Comparison of ENCODE assay signal across 34 cellular contexts in the genomic region with DNA sequence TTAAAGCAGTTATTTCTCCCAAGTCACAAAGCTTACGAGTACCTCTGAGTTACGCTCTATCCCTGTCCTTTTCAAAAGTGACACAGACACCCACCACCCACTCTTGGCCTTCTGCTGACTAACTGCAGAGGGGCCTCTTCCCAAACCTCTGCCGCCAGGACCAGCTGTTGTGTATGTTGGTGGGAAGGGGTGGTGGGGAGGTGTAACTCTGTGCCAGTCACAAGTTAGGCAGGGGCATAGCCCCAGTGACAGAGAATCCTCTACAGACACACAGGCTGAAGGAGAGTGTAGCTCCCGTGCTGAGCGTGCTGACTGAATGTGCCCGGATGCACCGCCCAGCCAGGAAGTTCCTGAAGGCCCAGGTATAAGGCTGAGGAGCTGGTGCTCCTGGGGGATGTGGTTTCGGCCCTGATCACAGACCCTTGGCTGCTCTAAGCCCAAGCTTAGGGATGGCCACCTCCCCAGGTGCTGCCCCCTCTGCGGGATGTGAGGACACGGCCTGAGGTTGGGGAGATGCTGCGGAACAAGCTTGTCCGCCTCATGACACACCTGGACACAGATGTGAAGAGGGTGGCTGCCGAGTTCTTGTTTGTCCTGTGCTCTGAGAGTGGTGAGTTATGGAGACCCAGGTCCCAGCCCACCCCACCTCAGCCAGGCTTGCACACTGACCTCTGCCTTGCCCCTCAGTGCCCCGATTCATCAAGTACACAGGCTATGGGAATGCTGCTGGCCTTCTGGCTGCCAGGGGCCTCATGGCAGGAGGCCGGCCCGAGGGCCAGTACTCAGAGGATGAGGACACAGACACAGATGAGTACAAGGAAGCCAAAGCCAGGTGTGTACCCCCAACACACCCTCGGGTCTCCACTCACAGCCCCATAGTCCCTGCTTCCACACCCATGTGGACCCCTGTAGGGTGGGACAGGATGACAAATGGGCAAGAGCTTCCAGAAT. TPM values are rescaled to one million over a fixed set of nuclear protein-coding genes. Genes with fewer than 3 reads are reported as not detected.
A peak's percentile ranks its signal among the peaks of the same experiment; 100 is the strongest.
DNase-seq lines count a peak whose midpoint lies in the region; ATAC-seq, FAIRE-seq and TF ChIP-seq lines count a peak whose summit lies in the region.
"Had no signal": no experiment of that assay in that cellular context is flagged by ENCODE, and none has a peak within 500 bp of the region (broad histone marks: within the 10 kb centered on the region; RNA-seq: fewer than 3 reads in every experiment).

No MANE protein-coding gene starts in this region.

- H3K9me3 Mint-ChIP-seq in activated T-cell treated with anti-CD3 and anti-CD28 coated beads, Interleukin-2, amount 50 U/mL, for 24 hours = no peaks in the 10 kb centered on the region
- H3K9me3 Mint-ChIP-seq: activated CD4-positive, alpha-beta memory T cell treated with anti-CD3 and anti-CD28 coated beads for 36 hours; H9; mesothelial cell of epicardium; nephron progenitor cell had no signal

- DNase-seq in activated T-cell treated with anti-CD3 and anti-CD28 coated beads, Interleukin-2, amount 50 U/mL, for 24 hours = no peak
- no peak for DNase-seq in activated T-cell treated with anti-CD3 and anti-CD28 coated beads, Interleukin-2, amount 50 U/mL, for 1 hour
- DNase-seq in GM23248 (no peak), kidney (peak; percentile 53), sigmoid colon (peak; percentile 55), T-helper 17 cell (no peak), HCEC 1CT (no peak)
- DNase-seq: activated CD4-positive, alpha-beta memory T cell treated with anti-CD3 and anti-CD28 coated beads for 36 hours; activated effector memory CD4-positive, alpha-beta T cell treated with Interleukin-2 at 50 U/mL for 16 hours; CD4-positive, alpha-beta memory T cell; DMS153; foreskin fibroblast; H9; heart left ventricle; KG1; MG63; NCI-H1417 treated with DMSO at 0.1 percent for 48 hours; NCI-H2081; NCI-H226; NCI-H69; nephron progenitor cell; SJCRH30; T-helper 1 cell had no signal

- no peaks in the 10 kb centered on the region for H3K9me2 ChIP-seq in GM23248 (ENCODE audit: insufficient read depth)

- in situ Hi-C loops in GM23248 (cut with MboI) = no loop called here

- H3K4me1 Mint-ChIP-seq in activated T-cell treated with anti-CD3 and anti-CD28 coated beads, Interleukin-2, amount 50 U/mL, for 24 hours (ENCODE audit: low read depth) = peaks cover 26% of the 10 kb centered on the region
- peaks cover 9% of the 10 kb centered on the region for H3K4me1 Mint-ChIP-seq in T-helper 17 cell

- no peak for FAIRE-seq in kidney (lab: Jason Lieb, UNC)
- FAIRE-seq: G401.6, GM19239 had no signal

- H3K27me3 Mint-ChIP-seq in activated T-cell treated with anti-CD3 and anti-CD28 coated beads, Interleukin-2, amount 50 U/mL, for 24 hours = no peaks in the 10 kb centered on the region
- no peaks in the 10 kb centered on the region for H3K27me3 Mint-ChIP-seq in T-helper 17 cell
- H3K27me3 Mint-ChIP-seq: activated CD4-positive, alpha-beta memory T cell treated with anti-CD3 and anti-CD28 coated beads for 36 hours; CD4-positive, alpha-beta memory T cell had no signal

- H3K27ac Mint-ChIP-seq in activated T-cell treated with anti-CD3 and anti-CD28 coated beads, Interleukin-2, amount 50 U/mL, for 24 hours = peak overlapping the region; percentile 97
- H3K27ac Mint-ChIP-seq in T-helper 17 cell = no peak overlapping the region

- peaks cover 51% of the 10 kb centered on the region for H3K36me3 ChIP-seq in GM23248 (ENCODE audit: low read depth)
- peaks cover 42 to 52% of the 10 kb centered on the region in 2 donors for H3K36me3 ChIP-seq in kidney (ENCODE audit: control insufficient read depth in 1 of 2, insufficient read depth in 2 of 2, low read length in 2 of 2)
- H3K36me3 ChIP-seq in sigmoid colon = peaks cover 32 to 73% (median 54%) of the 10 kb centered on the region in 4 donors

- H3K4me1 ChIP-seq in GM23248 (ENCODE audit: insufficient read depth) (peaks cover 20% of the 10 kb centered on the region), kidney (ENCODE audit: control insufficient read depth in 1 of 2, insufficient read depth in 1 of 2, low read depth in 1 of 2, low read length in 2 of 2) (peaks cover 6 to 23% of the 10 kb centered on the region in 2 donors), sigmoid colon (peaks cover 0 to 25% (median 23%) of the 10 kb centered on the region in 4 donors)

- 81 to 83% methylated on average over 16 to 17 of the region's 17 CpGs for WGBS in GM23248 (ENCODE audit: low coverage in 1 of 2, low lambda C conversion rate in 2 of 2, missing lambda C conversion rate in 2 of 2), 2 experiments
- WGBS in sigmoid colon, 2 donors = 92 to 95% methylated on average over 17 of the region's 17 CpGs

- no peak for TF ChIP-seq EP300 in sigmoid colon (IDR thresholded peaks at IDR 0.05)

- no peak overlapping the region for H3K4me3 Mint-ChIP-seq in activated T-cell treated with anti-CD3 and anti-CD28 coated beads, Interleukin-2, amount 50 U/mL, for 24 hours
- H3K4me3 Mint-ChIP-seq in T-helper 17 cell = no peak overlapping the region
- H3K4me3 Mint-ChIP-seq: activated CD4-positive, alpha-beta memory T cell treated with anti-CD3 and anti-CD28 coated beads for 36 hours; nephron progenitor cell had no signal

- no peak overlapping the region for H2AFZ ChIP-seq in GM23248

- ATAC-seq in GM18868 (IDR thresholded peaks at IDR 0.05; ENCODE audit: unreplicated experiment) (no peak), T-helper 17 cell (no peak)
- ATAC-seq: esophagus mucosa, heart left ventricle had no signal

- H3K9me3 ChIP-seq in GM23248 (ENCODE audit: low read depth) (no peaks in the 10 kb centered on the region), kidney (ENCODE audit: control insufficient read depth in 1 of 2, low read length in 2 of 2) (no peaks in the 10 kb centered on the region), sigmoid colon (no peaks in the 10 kb centered on the region), T-helper 17 cell (ENCODE audit: control insufficient read depth, low read length, poor library complexity, severe bottlenecking) (no peaks in the 10 kb centered on the region)
- H3K9me3 ChIP-seq: heart left ventricle, MG63, Peyer's patch, SJCRH30, tibial nerve had no signal

- H3K4me3 ChIP-seq in GM23248 (no peak overlapping the region), kidney (ENCODE audit: low read length in 2 of 2) (no peak overlapping the region), sigmoid colon (no peak overlapping the region)
- H3K4me3 ChIP-seq: cardiac muscle cell, heart left ventricle, MG63, Peyer's patch, SJCRH30, tibial nerve had no signal

- H4K20me1 ChIP-seq in GM23248 (ENCODE audit: insufficient read depth) = no peaks in the 10 kb centered on the region

- no peak for TF ChIP-seq CTCF in kidney (IDR thresholded peaks at IDR 0.05; ENCODE audit: borderline replicate concordance, extremely low read depth, insufficient read depth)
- TF ChIP-seq CTCF in sigmoid colon (IDR thresholded peaks at IDR 0.05) = no peak

- peaks cover 56% of the 10 kb centered on the region for H3K79me2 ChIP-seq in GM23248 (ENCODE audit: insufficient read depth)

- no peak for TF ChIP-seq POLR2A in sigmoid colon (IDR thresholded peaks at IDR 0.05)

- H3F3A ChIP-seq in GM23248 (ENCODE audit: insufficient read depth) = peaks cover 39% of the 10 kb centered on the region

- H3K9ac ChIP-seq in GM23248 = peak overlapping the region; percentile 99
- no peak overlapping the region for H3K9ac ChIP-seq in kidney (ENCODE audit: low read length in 2 of 2)

- H3K27ac ChIP-seq in GM23248 = no peak overlapping the region
- no peak overlapping the region for H3K27ac ChIP-seq in kidney (ENCODE audit: low read depth in 2 of 2, low read length in 2 of 2)
- no peak overlapping the region for H3K27ac ChIP-seq in sigmoid colon
- H3K27ac ChIP-seq: cardiac muscle cell, heart left ventricle, Peyer's patch, SJCRH30, tibial nerve had no signal

- H3K27me3 ChIP-seq in GM23248 (replicated peaks; ENCODE audit: insufficient read depth) (no peaks in the 10 kb centered on the region), sigmoid colon (no peaks in the 10 kb centered on the region)
- H3K27me3 ChIP-seq: cardiac muscle cell, heart left ventricle, MG63, Peyer's patch, SJCRH30, tibial nerve had no signal

- H3K4me2 ChIP-seq in GM23248 (ENCODE audit: unreplicated experiment) = no peak overlapping the region

- intact Hi-C loops in kidney (cut with DNase I) = no loop called here
- intact Hi-C loops in sigmoid colon (cut with DNase I) = no loop called here

- peaks cover 89% of the 10 kb centered on the region for H3K36me3 Mint-ChIP-seq in activated T-cell treated with anti-CD3 and anti-CD28 coated beads, Interleukin-2, amount 50 U/mL, for 24 hours (ENCODE audit: low read depth)
- peaks cover 6% of the 10 kb centered on the region for H3K36me3 Mint-ChIP-seq in T-helper 17 cell (ENCODE audit: low read depth)

RNA-seq across cellular contexts. Expression of a gene that starts 4.9 kb away (rescaled TPM):
- total RNA-seq in GM23248 (2014; rRNA removed; shearing (Covaris generic)) = 220 and 226 TPM in 2 replicates
- polyA plus RNA-seq in GM23248 (2016; fragmentation: Nextera tagmentation; extraction: Ambion mirVana) (121 and 132 TPM in 2 replicates), kidney (ENCODE audit: insufficient read depth, low read depth, low replicate concordance) (52.3 TPM), sigmoid colon (10 to 100 TPM; 39.6 to 69.1 (median 47.9) TPM)
- total RNA-seq in kidney (92.1 TPM), sigmoid colon (100 to 1,000 TPM in 1 of 4 donors, 10 to 100 TPM in 3; 73.7 to 103 (median 86.8) TPM), T-helper 17 cell (10 to 100 TPM; 69.2 to 76.0 TPM)

RNA-seq across cellular contexts. Expression of a gene that starts 5.2 kb away (rescaled TPM):
- 25.7 and 27.2 TPM in 2 replicates for total RNA-seq in GM23248 (2014; rRNA removed; shearing (Covaris generic))
- 76.6 and 78.5 TPM in 2 replicates for polyA plus RNA-seq in GM23248 (2016; fragmentation: Nextera tagmentation; extraction: Ambion mirVana)
- 56.5 TPM for total RNA-seq in kidney
- 43.9 TPM for polyA plus RNA-seq in kidney (ENCODE audit: insufficient read depth, low read depth, low replicate concordance)
- 10 to 100 TPM; 22.8 to 29.6 (median 23.8) TPM for total RNA-seq in sigmoid colon
- 10 to 100 TPM; 33.8 to 48.1 (median 39.0) TPM for polyA plus RNA-seq in sigmoid colon
- 10 to 100 TPM; 42.2 to 48.9 TPM for total RNA-seq in T-helper 17 cell

RNA-seq across cellular contexts. Expression of a gene that starts 19.5 kb away (rescaled TPM):
- total RNA-seq in GM23248 (2014; rRNA removed; shearing (Covaris generic)) = not detected in 2 replicates
- polyA plus RNA-seq in GM23248 (2016; fragmentation: Nextera tagmentation; extraction: Ambion mirVana) (not detected in 2 replicates), kidney (ENCODE audit: insufficient read depth, low read depth, low replicate concordance) (not detected), sigmoid colon (not detected)
- total RNA-seq in kidney (not detected), sigmoid colon (not detected), T-helper 17 cell (not detected)
- total RNA-seq: A172; activated CD4-positive, alpha-beta memory T cell treated with anti-CD3 and anti-CD28 coated beads for 36 hours; cardiac muscle cell; CD4-positive, alpha-beta memory T cell; esophagus mucosa; H9; heart left ventricle; kidney epithelial cell; lower leg skin; mesothelial cell of epicardium; Peyer's patch; SJCRH30; tibial nerve had no signal
- polyA plus RNA-seq: cardiac muscle cell; CD4-positive, alpha-beta memory T cell; heart left ventricle had no signal

RNA-seq across cellular contexts. Expression of a gene that starts 23.7 kb away (rescaled TPM):
- total RNA-seq in GM23248 (2014; rRNA removed; shearing (Covaris generic)) = 10.5 and 15.5 TPM in 2 replicates
- 12.3 and 14.9 TPM in 2 replicates for polyA plus RNA-seq in GM23248 (2016; fragmentation: Nextera tagmentation; extraction: Ambion mirVana)
- 28.3 TPM for total RNA-seq in kidney
- polyA plus RNA-seq in kidney (ENCODE audit: insufficient read depth, low read depth, low replicate concordance) = 28.7 TPM
- total RNA-seq in sigmoid colon = 10 to 100 TPM in 3 of 4 donors, 1 to 10 TPM in 1; 6.4 to 12.5 (median 11.5) TPM
- 10 to 100 TPM in 2 of 3 donors, 1 to 10 TPM in 1; 9.6 to 21.0 (median 12.5) TPM for polyA plus RNA-seq in sigmoid colon
- 10 to 100 TPM; 17.1 to 17.5 TPM for total RNA-seq in T-helper 17 cell

RNA-seq across cellular contexts. Expression of a gene that starts 24.4 kb away (rescaled TPM):
- 127 and 145 TPM in 2 replicates for total RNA-seq in GM23248 (2014; rRNA removed; shearing (Covaris generic))
- 188 and 193 TPM in 2 replicates for polyA plus RNA-seq in GM23248 (2016; fragmentation: Nextera tagmentation; extraction: Ambion mirVana)
- 87.7 TPM for total RNA-seq in kidney
- polyA plus RNA-seq in kidney (ENCODE audit: insufficient read depth, low read depth, low replicate concordance) = 115 TPM
- 100 to 1,000 TPM in 2 of 4 donors, 10 to 100 TPM in 2; 86.2 to 118 (median 99.3) TPM for total RNA-seq in sigmoid colon
- polyA plus RNA-seq in sigmoid colon = 100 to 1,000 TPM; 111 to 180 (median 138) TPM
- total RNA-seq in T-helper 17 cell = 10 to 100 TPM; 60.6 to 63.6 TPM

Comparison
In these comparisons a context has a peak if more than half of its experiments do, and no peak if none do; other contexts are left out.
1. DNase-seq: peak in kidney (single experiment) and sigmoid colon (single experiment); none in activated T-cell treated with anti-CD3 and anti-CD28 coated beads, Interleukin-2, amount 50 U/mL, for 24 hours (single experiment), activated T-cell treated with anti-CD3 and anti-CD28 coated beads, Interleukin-2, amount 50 U/mL, for 1 hour (single experiment), GM23248 (single experiment), T-helper 17 cell (0 of 3) and HCEC 1CT (single experiment).